ENCODE assay signal across 16 cellular contexts in genomic region chr10:31920538-31920937, GRCh38. TPM values are rescaled to one million over a fixed set of nuclear protein-coding genes. Genes with fewer than 3 reads are reported as not detected.
A peak's percentile ranks its signal among the peaks of the same experiment; 100 is the strongest.
DNase-seq lines count a peak whose midpoint lies in the region; ATAC-seq and FAIRE-seq lines count a peak whose summit lies in the region.
"Had no signal": no experiment of that assay in that cellular context is flagged by ENCODE, and none has a peak within 500 bp of the region (broad histone marks: within the 10 kb centered on the region; RNA-seq: fewer than 3 reads in every experiment).

No MANE protein-coding gene starts in this region.

- CTCF ChIA-PET in activated CD8-positive, alpha-beta memory T cell treated with anti-CD3 and anti-CD28 coated beads, Interleukin-2, amount 10 ng/mL, durations not matched to agents 7 days and 5 days (lab: Charles Lee) = interaction anchor here (1.2 to 2.3 kb wide), 3 partner anchors 10 to 58 kb away, joined by 4 to 8 read pairs (median 7); no protein-coding TSS in a partner anchor

- peak overlapping the region; percentile 89 for H3K27ac Mint-ChIP-seq in activated CD8-positive, alpha-beta memory T cell treated with anti-CD3 and anti-CD28 coated beads, Interleukin-2, amount 10 ng/mL, durations not matched to agents 7 days and 5 days
- H3K27ac Mint-ChIP-seq in activated T-helper 2 cell treated with anti-CD3 and anti-CD28 coated beads, Interferon-gamma antibody, Interleukin-2, Interleukin-4, amounts not matched to agents 10 μg/mL and 5 μg/mL and 100 μg/mL, durations not matched to agents 14 hours and 24 hours and 36 hours = no peak overlapping the region
- H3K27ac Mint-ChIP-seq: neural progenitor cell had no signal

- H3K36me3 Mint-ChIP-seq in activated CD8-positive, alpha-beta memory T cell treated with anti-CD3 and anti-CD28 coated beads, Interleukin-2, amount 10 ng/mL, durations not matched to agents 7 days and 5 days = peaks cover 6% of the 10 kb centered on the region
- H3K36me3 Mint-ChIP-seq in activated T-helper 2 cell treated with anti-CD3 and anti-CD28 coated beads, Interferon-gamma antibody, Interleukin-2, Interleukin-4, amounts not matched to agents 10 μg/mL and 5 μg/mL and 100 μg/mL, durations not matched to agents 14 hours and 24 hours and 36 hours (ENCODE audit: low read depth) = peaks cover 7% of the 10 kb centered on the region

- no peak for ATAC-seq in activated CD8-positive, alpha-beta memory T cell treated with anti-CD3 and anti-CD28 coated beads, Interleukin-2, amount 10 ng/mL, durations not matched to agents 7 days and 5 days
- ATAC-seq in GM21576 (IDR thresholded peaks at IDR 0.05; ENCODE audit: unreplicated experiment) (peak; percentile 51), HG03135 (IDR thresholded peaks at IDR 0.05; ENCODE audit: unreplicated experiment) (peak; percentile 37)
- ATAC-seq: left colon had no signal

- no peaks in the 10 kb centered on the region for H3K27me3 Mint-ChIP-seq in activated CD8-positive, alpha-beta memory T cell treated with anti-CD3 and anti-CD28 coated beads, Interleukin-2, amount 10 ng/mL, durations not matched to agents 7 days and 5 days
- peaks cover 1% of the 10 kb centered on the region for H3K27me3 Mint-ChIP-seq in activated T-helper 2 cell treated with anti-CD3 and anti-CD28 coated beads, Interferon-gamma antibody, Interleukin-2, Interleukin-4, amounts not matched to agents 10 μg/mL and 5 μg/mL and 100 μg/mL, durations not matched to agents 14 hours and 24 hours and 36 hours (ENCODE audit: low read depth)

- intact Hi-C loops in activated T-helper 2 cell treated with anti-CD3 and anti-CD28 coated beads, Interferon-gamma antibody, Interleukin-2, Interleukin-4, amounts not matched to agents 10 μg/mL and 5 μg/mL and 100 μg/mL, durations not matched to agents 14 hours and 24 hours and 36 hours (cut with micrococcal nuclease) = loop anchor here (5.0 to 10.0 kb wide), 3 partner anchors 43 to 424 kb away; partner anchors contain the start of gene EPC1

- DNase-seq in activated CD8-positive, alpha-beta memory T cell treated with anti-CD3 and anti-CD28 coated beads, Interleukin-2, amount 10 ng/mL, durations not matched to agents 7 days and 5 days = no peak
- DNase-seq in activated CD8-positive, alpha-beta memory T cell treated with anti-CD3 and anti-CD28 coated beads, Interleukin-2, amount 50 U/mL, for 48 hours = no peak
- DNase-seq in T-helper 9 cell = no peak
- no peak for DNase-seq in activated T-helper 2 cell treated with anti-CD3 and anti-CD28 coated beads, Interferon-gamma antibody, Interleukin-2, Interleukin-4, amounts not matched to agents 10 μg/mL and 5 μg/mL and 100 μg/mL, durations not matched to agents 14 hours and 24 hours and 36 hours (ENCODE audit: low spot score)
- DNase-seq in glomerular visceral epithelial cell (ENCODE audit: extremely low spot score) = no peak
- DNase-seq: endodermal cell, H9, left colon, NCI-H1436 treated with DMSO at 0.1 percent for 48 hours, NCI-H748 treated with DMSO at 0.1 percent for 48 hours, SHP77 treated with DMSO at 0.1 percent for 48 hours had no signal

- FAIRE-seq in endometrium (lab: Jason Lieb, UNC) = peak; percentile 43
- FAIRE-seq: D721Med had no signal

- no peaks in the 10 kb centered on the region for H3K9me3 Mint-ChIP-seq in activated CD8-positive, alpha-beta memory T cell treated with anti-CD3 and anti-CD28 coated beads, Interleukin-2, amount 10 ng/mL, durations not matched to agents 7 days and 5 days (ENCODE audit: low read depth)
- H3K9me3 Mint-ChIP-seq in activated T-helper 2 cell treated with anti-CD3 and anti-CD28 coated beads, Interferon-gamma antibody, Interleukin-2, Interleukin-4, amounts not matched to agents 10 μg/mL and 5 μg/mL and 100 μg/mL, durations not matched to agents 14 hours and 24 hours and 36 hours = no peaks in the 10 kb centered on the region
- H3K9me3 Mint-ChIP-seq: endodermal cell had no signal

- peaks cover 53% of the 10 kb centered on the region for H3K4me1 Mint-ChIP-seq in activated CD8-positive, alpha-beta memory T cell treated with anti-CD3 and anti-CD28 coated beads, Interleukin-2, amount 10 ng/mL, durations not matched to agents 7 days and 5 days
- H3K4me1 Mint-ChIP-seq in activated T-helper 2 cell treated with anti-CD3 and anti-CD28 coated beads, Interferon-gamma antibody, Interleukin-2, Interleukin-4, amounts not matched to agents 10 μg/mL and 5 μg/mL and 100 μg/mL, durations not matched to agents 14 hours and 24 hours and 36 hours (ENCODE audit: low read depth) = peaks cover 30% of the 10 kb centered on the region
- H3K4me1 Mint-ChIP-seq: neural progenitor cell had no signal

- no peak overlapping the region for H3K4me3 Mint-ChIP-seq in activated CD8-positive, alpha-beta memory T cell treated with anti-CD3 and anti-CD28 coated beads, Interleukin-2, amount 10 ng/mL, durations not matched to agents 7 days and 5 days
- H3K4me3 Mint-ChIP-seq in activated T-helper 2 cell treated with anti-CD3 and anti-CD28 coated beads, Interferon-gamma antibody, Interleukin-2, Interleukin-4, amounts not matched to agents 10 μg/mL and 5 μg/mL and 100 μg/mL, durations not matched to agents 14 hours and 24 hours and 36 hours (ENCODE audit: low read depth) = no peak overlapping the region
- H3K4me3 Mint-ChIP-seq: endodermal cell, H9, neural progenitor cell had no signal

RNA-seq across cellular contexts. Expression of gene ARHGAP12, which starts 8.1 kb away (rescaled TPM):
- 1 to 10 TPM; 3.0 to 7.8 TPM for total RNA-seq in activated CD8-positive, alpha-beta memory T cell treated with anti-CD3 and anti-CD28 coated beads, Interleukin-2, amount 10 ng/mL, durations not matched to agents 7 days and 5 days
- 2.7 and 3.5 TPM in 2 replicates for total RNA-seq in activated T-helper 2 cell treated with anti-CD3 and anti-CD28 coated beads, Interferon-gamma antibody, Interleukin-2, Interleukin-4, amounts not matched to agents 10 μg/mL and 5 μg/mL and 100 μg/mL, durations not matched to agents 14 hours and 24 hours and 36 hours
